Comparison of ENCODE assay signal across 22 cellular contexts in the genomic region with DNA sequence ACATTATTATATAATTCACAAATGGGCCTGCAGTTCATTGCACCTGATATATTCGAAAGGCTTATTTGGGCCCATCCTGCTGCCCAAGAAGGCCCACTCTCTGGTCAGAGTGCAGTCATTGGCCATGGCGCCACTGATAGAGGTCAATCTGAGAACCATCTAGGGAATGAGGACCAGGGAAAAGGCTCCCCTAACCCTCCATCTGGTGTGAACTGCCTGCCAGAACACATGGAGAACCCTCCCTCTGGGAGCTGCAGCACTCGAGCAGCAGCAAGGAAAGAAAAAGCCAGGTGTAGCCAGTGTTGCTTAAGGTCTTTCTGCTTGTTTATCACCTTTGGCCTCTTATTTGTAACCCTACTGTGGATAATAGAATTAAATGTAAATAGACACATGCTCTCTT.
DNase-seq lines count a peak whose midpoint lies in the region; ATAC-seq, FAIRE-seq and TF ChIP-seq lines count a peak whose summit lies in the region.
"Had no signal": no experiment of that assay in that cellular context is flagged by ENCODE, and none has a peak within 500 bp of the region (broad histone marks: within the 10 kb centered on the region; RNA-seq: fewer than 3 reads in every experiment).

No MANE protein-coding gene starts in this region.

- no peak overlapping the region for H3K9ac ChIP-seq in H1 (replicated peaks in 1 of 4; ENCODE audit: extremely low read depth in 1 of 4, low read depth in 3 of 4, low read length in 3 of 4)

- H3K27ac Mint-ChIP-seq in T-cell, result no peak overlapping the region
- H3K27ac Mint-ChIP-seq: CD8-positive, alpha-beta memory T cell; H9 had no signal

- H3K14ac ChIP-seq in H1 (ENCODE audit: insufficient read length), result no peak overlapping the region

- no peak overlapping the region for H3K4me2 ChIP-seq in H1 (ENCODE audit: insufficient read depth in 1 of 2, low read depth in 2 of 2, low read length in 2 of 2)

- no peak overlapping the region for H4K8ac ChIP-seq in H1 (ENCODE audit: extremely low read depth, insufficient read depth, low read length)

- DNase-seq in DMS 273 (lab: John Stamatoyannopoulos, UW; ENCODE audit: unreplicated experiment) (peak; percentile 71), NCI-H446 treated with DMSO at 0.1 percent for 48 hours (lab: John Stamatoyannopoulos, UW) (peak; percentile 21), H1 (ENCODE audit: low read depth in 1 of 2, low spot score in 2 of 2) (no peak), T-cell (no peak), left lobe of liver (ENCODE audit: low spot score) (no peak), coronary artery (ENCODE audit: low spot score) (no peak)
- DNase-seq: Calu3; CD8-positive, alpha-beta memory T cell; DMS53; EL; H9; KBM-7; NCI-H1105; NCI-H187; NCI-H345 had no signal

- POLR2A ChIA-PET in HEK293 (lab: Yijun Ruan, JAX) (no interaction called here), H1 (lab: Charles Lee; ENCODE audit: partially characterized antibody) (no interaction called here), T-cell (lab: Charles Lee) (interaction anchor here in 1 of 2 donors (0.7 kb wide), 1 partner anchor 1776 kb away, joined by 3 read pairs; no protein-coding TSS in a partner anchor)

- H3K4me1 ChIP-seq in HEK293 (ENCODE audit: control insufficient read depth, insufficient read depth, low read length), result no peaks in the 10 kb centered on the region
- no peaks in the 10 kb centered on the region for H3K4me1 ChIP-seq in H1 (replicated peaks in 1 of 4; ENCODE audit: control insufficient read depth in 3 of 4, insufficient read depth in 4 of 4, low read length in 3 of 4)
- H3K4me1 ChIP-seq in gastroesophageal sphincter, result no peaks in the 10 kb centered on the region

- no peaks in the 10 kb centered on the region for H3K36me3 Mint-ChIP-seq in T-cell
- H3K36me3 Mint-ChIP-seq: CD8-positive, alpha-beta memory T cell had no signal

- 69% methylated on average over 3 of the region's 3 CpGs; no CpG with 5 or more reads in 1 of the 2 experiments for WGBS in H1 (ENCODE audit: extremely low coverage in 1 of 2, insufficient coverage in 1 of 2, insufficient read length in 1 of 2, insufficient replicate concordance in 2 of 2, low coverage in 1 of 2, low lambda C conversion rate in 2 of 2, missing lambda C conversion rate in 1 of 2), 2 experiments
- 86 to 89% methylated on average over 1 of the region's 3 CpGs for WGBS in gastroesophageal sphincter (ENCODE audit: low coverage in 1 of 2), 2 donors

- no peak overlapping the region for H3K23ac ChIP-seq in H1 (ENCODE audit: insufficient read length)

- CTCF ChIA-PET in HEK293 (lab: Yijun Ruan, JAX), result no interaction called here
- CTCF ChIA-PET in H1 (lab: Charles Lee; ENCODE audit: partially characterized antibody), result interaction anchor here (1.0 kb wide), 1 partner anchor 62 kb away, joined by 3 read pairs; no protein-coding TSS in a partner anchor
- CTCF ChIA-PET in T-cell (lab: Charles Lee), result no interaction called here

- no peak overlapping the region for H2BK12ac ChIP-seq in H1 (ENCODE audit: low read depth, low read length)

- no peak overlapping the region for H2BK20ac ChIP-seq in H1 (ENCODE audit: low read length)

- H3K4ac ChIP-seq in H1 (replicated peaks; ENCODE audit: insufficient read length, low read depth, low read length), result no peak overlapping the region

- TF ChIP-seq CTCF in HEK293 (tag by site-specific recombination; IDR thresholded peaks at IDR 0.05) (no peak), H1 (IDR thresholded peaks at IDR 0.05; ENCODE audit: control extremely low read depth in 1 of 3, insufficient read depth in 1 of 3, low read depth in 1 of 3, low read length in 3 of 3) (no peak), coronary artery (IDR thresholded peaks at IDR 0.05) (no peak), gastroesophageal sphincter (IDR thresholded peaks at IDR 0.05) (no peak)

- TF ChIP-seq RAD21 in H1 (IDR thresholded peaks at IDR 0.05 in 1 of 2, conservative IDR thresholded peaks at IDR 0.05 in 1 of 2; ENCODE audit: low read depth in 2 of 2, low read length in 2 of 2), result no peak

- H3K4me3 ChIP-seq in HEK293 (ENCODE audit: low read depth, low read length) (no peak overlapping the region), H1 (ENCODE audit: extremely low read depth in 1 of 4, insufficient read depth in 2 of 4, low read depth in 3 of 4, low read length in 4 of 4) (no peak overlapping the region), coronary artery (no peak overlapping the region), gastroesophageal sphincter (no peak overlapping the region)

- no peaks in the 10 kb centered on the region for H3K4me1 Mint-ChIP-seq in T-cell
- H3K4me1 Mint-ChIP-seq: CD8-positive, alpha-beta memory T cell; H9 had no signal

- no peak overlapping the region for H3K56ac ChIP-seq in H1 (replicated peaks; ENCODE audit: insufficient read length, low read depth, low read length)

- H3K4me3 Mint-ChIP-seq in T-cell, result no peak overlapping the region
- H3K4me3 Mint-ChIP-seq: CD8-positive, alpha-beta memory T cell; H9 had no signal

- no peak overlapping the region for H2BK5ac ChIP-seq in H1 (ENCODE audit: low read depth, low read length)

- ATAC-seq in T-cell (replicated peaks in 1 of 4) (no peak), left lobe of liver (no peak), gastroesophageal sphincter (no peak)
- ATAC-seq: Panc1, SK-N-SH treated with all-trans-retinoic acid at 6 μM for 48 hours had no signal

- H3K36me3 ChIP-seq in HEK293 (ENCODE audit: control insufficient read depth in 2 of 2, insufficient read depth in 1 of 2, low read length in 2 of 2) (no peaks in the 10 kb centered on the region), H1 (ENCODE audit: control insufficient read depth in 2 of 4, insufficient read depth in 4 of 4, low read length in 3 of 4) (no peaks in the 10 kb centered on the region), gastroesophageal sphincter (no peaks in the 10 kb centered on the region)

- H3K23me2 ChIP-seq in H1 (ENCODE audit: low read depth, low read length), result no peaks in the 10 kb centered on the region

- TF ChIP-seq EP300 in H1 (IDR thresholded peaks at IDR 0.05; ENCODE audit: borderline replicate concordance in 1 of 2, low read depth in 2 of 2, low read length in 2 of 2), result no peak
- no peak for TF ChIP-seq EP300 in gastroesophageal sphincter (IDR thresholded peaks at IDR 0.05)

- H3K79me2 ChIP-seq in H1 (ENCODE audit: control insufficient read depth in 1 of 2, insufficient read depth in 2 of 2, low read length in 2 of 2), result no peaks in the 10 kb centered on the region

- no peak overlapping the region for H3K18ac ChIP-seq in H1 (ENCODE audit: extremely low read depth, low read length)

- H2AK5ac ChIP-seq in H1 (ENCODE audit: low read depth, low read length), result no peak overlapping the region

- no peak overlapping the region for H3K27ac ChIP-seq in HEK293 (ENCODE audit: extremely low read depth, low read depth, low read length)
- no peak overlapping the region for H3K27ac ChIP-seq in H1 (ENCODE audit: low read depth, low read length)
- H3K27ac ChIP-seq in coronary artery, result no peak overlapping the region
- H3K27ac ChIP-seq in gastroesophageal sphincter, result no peak overlapping the region
- H3K27ac ChIP-seq: C4-2B, HL-60 had no signal

- H2AFZ ChIP-seq in H1 (ENCODE audit: low read length), result peak overlapping the region; percentile 5; the same call in 1 of the 2 replicates

- no peak overlapping the region for H2BK120ac ChIP-seq in H1 (replicated peaks; ENCODE audit: low read depth, low read length)

- H3K27me3 ChIP-seq in H1 (replicated peaks in 1 of 4; ENCODE audit: control insufficient read depth in 3 of 4, extremely low read depth in 1 of 4, insufficient read depth in 3 of 4, low read length in 3 of 4) (no peaks in the 10 kb centered on the region), gastroesophageal sphincter (no peaks in the 10 kb centered on the region)

- no peaks in the 10 kb centered on the region for H3K27me3 Mint-ChIP-seq in T-cell

- FAIRE-seq in H1 (lab: Jason Lieb, UNC), result no peak
- FAIRE-seq: A204.1 had no signal

- H3K9me3 ChIP-seq in HEK293 (ENCODE audit: control insufficient read depth, insufficient read depth, low read depth, low read length) (no peaks in the 10 kb centered on the region), H1 (ENCODE audit: insufficient read depth in 2 of 2, low read depth in 1 of 2, low read length in 1 of 2) (no peaks in the 10 kb centered on the region), gastroesophageal sphincter (no peaks in the 10 kb centered on the region)

- no peak overlapping the region for H4K91ac ChIP-seq in H1 (replicated peaks; ENCODE audit: insufficient read length, low read length)

- H3K79me1 ChIP-seq in H1 (ENCODE audit: low read depth, low read length), result no peaks in the 10 kb centered on the region

- no peaks in the 10 kb centered on the region for H4K20me1 ChIP-seq in H1 (replicated peaks in 1 of 2; ENCODE audit: control insufficient read depth in 1 of 2, insufficient read depth in 2 of 2, low read length in 2 of 2)

- TF ChIP-seq POLR2A in H1 (IDR thresholded peaks at IDR 0.05; ENCODE audit: control extremely low read depth in 1 of 2, low read depth in 2 of 2, low read length in 2 of 2) (no peak), gastroesophageal sphincter (IDR thresholded peaks at IDR 0.05) (no peak)

- no peaks in the 10 kb centered on the region for H3K9me3 Mint-ChIP-seq in T-cell
- H3K9me3 Mint-ChIP-seq: CD8-positive, alpha-beta memory T cell; H9 had no signal

- no peak overlapping the region for H2BK15ac ChIP-seq in H1 (ENCODE audit: low read length)

- no peak overlapping the region for H4K5ac ChIP-seq in H1 (ENCODE audit: insufficient read length, low read depth, low read length)

TF ChIP-seq in H1, 55 proteins besides CTCF, POLR2A, EP300 and RAD21 (continues in another document):
- no peak for TF ChIP-seq SIX5 (IDR thresholded peaks at IDR 0.05; ENCODE audit: low read depth, low read length)

Comparison
In these comparisons a context has a peak if more than half of its experiments do, and no peak if none do; other contexts are left out.
1. DNase-seq: peak in DMS 273 (single experiment) and NCI-H446 treated with DMSO at 0.1 percent for 48 hours (single experiment); none in H1 (0 of 2), T-cell (0 of 34), left lobe of liver (single experiment) and coronary artery (single experiment).